1 cellular context compared by ENCODE assay signal in genomic region chr2:151409601-151410484, GRCh38.
A peak's percentile ranks its signal among the peaks of the same experiment; 100 is the strongest.
TF ChIP-seq lines count a peak whose summit lies in the region.

Gene RIF1 (plus strand): TSS chr2:151409902. CDS start chr2:151410424, 522 bp downstream.

TF ChIP-seq in K562, 482 proteins besides CTCF, POLR2A, EP300 and RAD21 (continued from another document and continues in another):
- TF ChIP-seq ZNF592 (IDR thresholded peaks at IDR 0.05): no peak
- peak; percentile 37; the same call in 1 of the 2 replicates for TF ChIP-seq FOXM1 (IDR thresholded peaks at IDR 0.05; ENCODE audit: low read depth)
- no peak; the same call in 1 of the 2 replicates for TF ChIP-seq FOXM1 (CRISPR knock-in tag; IDR thresholded peaks at IDR 0.05; ENCODE audit: low read depth)
- TF ChIP-seq ZNF561 (CRISPR knock-in tag; conservative IDR thresholded peaks at IDR 0.05): no peak
- TF ChIP-seq NFIC (IDR thresholded peaks at IDR 0.05): peak; percentile 18
- no peak for TF ChIP-seq RFX1 (IDR thresholded peaks at IDR 0.05)
- peak; percentile 73 for TF ChIP-seq CTCFL (IDR thresholded peaks at IDR 0.05; ENCODE audit: borderline replicate concordance, insufficient read depth, low read depth, low read length, poor library complexity, severe bottlenecking)
- TF ChIP-seq NFIX (CRISPR knock-in tag; IDR thresholded peaks at IDR 0.05; ENCODE audit: low read depth): no peak
- no peak for TF ChIP-seq BRF1 (IDR thresholded peaks at IDR 0.05; ENCODE audit: borderline replicate concordance, extremely low read depth, insufficient read length)
- no peak for TF ChIP-seq ZNF347 (CRISPR knock-in tag; IDR thresholded peaks at IDR 0.05; ENCODE audit: low read depth)
- TF ChIP-seq RHOXF2B (CRISPR knock-in tag; conservative IDR thresholded peaks at IDR 0.05): no peak
- no peak for TF ChIP-seq HOMEZ (CRISPR knock-in tag; IDR thresholded peaks at IDR 0.05)
- no peak for TF ChIP-seq THRB (CRISPR knock-in tag; conservative IDR thresholded peaks at IDR 0.05)
- TF ChIP-seq HOXB6 (CRISPR knock-in tag; IDR thresholded peaks at IDR 0.05; ENCODE audit: borderline replicate concordance): no peak
- TF ChIP-seq ZNF121 (CRISPR knock-in tag; conservative IDR thresholded peaks at IDR 0.05): no peak
- TF ChIP-seq ZFP30 (CRISPR knock-in tag; IDR thresholded peaks at IDR 0.05; ENCODE audit: borderline replicate concordance): no peak
- TF ChIP-seq DACH1 (IDR thresholded peaks at IDR 0.05; ENCODE audit: partially characterized antibody): peak; percentile 85
- peak; percentile 51 for TF ChIP-seq MAFK (IDR thresholded peaks at IDR 0.05; ENCODE audit: low read length)
- peak; percentile 75 for TF ChIP-seq MTA3 (IDR thresholded peaks at IDR 0.05; ENCODE audit: borderline replicate concordance)
- no peak for TF ChIP-seq ZNF12 (CRISPR knock-in tag; IDR thresholded peaks at IDR 0.05)
- no peak for TF ChIP-seq CBFA2T3 (IDR thresholded peaks at IDR 0.05)
- TF ChIP-seq ZNF644 (tag; IDR thresholded peaks at IDR 0.05; ENCODE audit: low read depth): no peak; the same call in 1 of the 2 replicates
- TF ChIP-seq ARID3B (CRISPR knock-in tag; IDR thresholded peaks at IDR 0.05; ENCODE audit: borderline replicate concordance): 0 out of 2 replicates have a peak, but pooled peaks have one; percentile 11
- TF ChIP-seq GATAD2B (IDR thresholded peaks at IDR 0.05; ENCODE audit: borderline replicate concordance): no peak
- peak; percentile 71; the same call in 1 of the 2 replicates for TF ChIP-seq CREB1 (IDR thresholded peaks at IDR 0.05)
- TF ChIP-seq CREB1 (CRISPR knock-in tag; IDR thresholded peaks at IDR 0.05): peak; percentile 87
- no peak for TF ChIP-seq SAFB (IDR thresholded peaks at IDR 0.05; ENCODE audit: borderline replicate concordance, low read depth, low read length)
- no peak for TF ChIP-seq HMG20A (CRISPR knock-in tag; conservative IDR thresholded peaks at IDR 0.05)
- TF ChIP-seq ZNF444 (CRISPR knock-in tag; IDR thresholded peaks at IDR 0.05): no peak
- TF ChIP-seq ZNF384 (IDR thresholded peaks at IDR 0.05; ENCODE audit: low read depth, low read length): no peak
- TF ChIP-seq TFE3 (CRISPR knock-in tag; IDR thresholded peaks at IDR 0.05): no peak
- peak; percentile 69; the same call in 1 of the 2 replicates for TF ChIP-seq NBN (IDR thresholded peaks at IDR 0.05; ENCODE audit: low read depth)
- 0 out of 4 replicates have a peak, but pooled peaks of 1 of the 2 experiments have one; percentile 12 for TF ChIP-seq ARNT (IDR thresholded peaks at IDR 0.05)
- TF ChIP-seq SNAPC5 (CRISPR knock-in tag; IDR thresholded peaks at IDR 0.05): no peak
- peak; percentile 78; the same call in 1 of the 2 replicates for TF ChIP-seq HEY1 (CRISPR knock-in tag; IDR thresholded peaks at IDR 0.05; ENCODE audit: borderline replicate concordance)
- peak; percentile 93 for TF ChIP-seq ZNF511 (CRISPR knock-in tag; IDR thresholded peaks at IDR 0.05)
- peak; percentile 97 for TF ChIP-seq CXXC5 (CRISPR knock-in tag; IDR thresholded peaks at IDR 0.05)
- no peak for TF ChIP-seq PRMT5 (CRISPR knock-in tag; IDR thresholded peaks at IDR 0.05)
- no peak for TF ChIP-seq HSF4 (CRISPR knock-in tag; IDR thresholded peaks at IDR 0.05; ENCODE audit: borderline replicate concordance)
- TF ChIP-seq TCF7 (IDR thresholded peaks at IDR 0.05; ENCODE audit: borderline replicate concordance): no peak
- no peak for TF ChIP-seq SMAD2 (IDR thresholded peaks at IDR 0.05; ENCODE audit: low read depth, low read length)
- TF ChIP-seq ZNF778 (CRISPR knock-in tag; IDR thresholded peaks at IDR 0.05): no peak
- no peak; the same call in 1 of the 2 replicates for TF ChIP-seq CHAMP1 (IDR thresholded peaks at IDR 0.05)
- TF ChIP-seq NFE2L1 (tag; IDR thresholded peaks at IDR 0.05; ENCODE audit: borderline replicate concordance, low read depth): no peak
- no peak for TF ChIP-seq SAFB2 (IDR thresholded peaks at IDR 0.05; ENCODE audit: borderline replicate concordance, low read depth, low read length, severe bottlenecking)
- no peak for TF ChIP-seq ZKSCAN8 (CRISPR knock-in tag; IDR thresholded peaks at IDR 0.05)
- no peak for TF ChIP-seq ZNF445 (CRISPR knock-in tag; IDR thresholded peaks at IDR 0.05; ENCODE audit: low read depth)
- peak; percentile 7 to 80; a peak in 3 of 4 replicates for TF ChIP-seq RCOR1 (IDR thresholded peaks at IDR 0.05; ENCODE audit: borderline replicate concordance in 1 of 2, low read depth in 2 of 2, low read length in 2 of 2)
- no peak for TF ChIP-seq HDGF (IDR thresholded peaks at IDR 0.05)
- peak in 1 of 2 experiments; percentile 95; a peak in 2 of 4 replicates for TF ChIP-seq HDAC1 (IDR thresholded peaks at IDR 0.05)
- TF ChIP-seq ZNF583 (CRISPR knock-in tag; IDR thresholded peaks at IDR 0.05): no peak
- TF ChIP-seq MCM3 (IDR thresholded peaks at IDR 0.05): no peak
- peak; percentile 99 for TF ChIP-seq ZFX (CRISPR knock-in tag; IDR thresholded peaks at IDR 0.05)
- peak; percentile 98 for TF ChIP-seq PCBP1 (IDR thresholded peaks at IDR 0.05; ENCODE audit: low read depth, low read length, poor library complexity, severe bottlenecking)
- TF ChIP-seq PHF20 (IDR thresholded peaks at IDR 0.05; ENCODE audit: partially characterized antibody): peak; percentile 68
- TF ChIP-seq IRF2 (CRISPR knock-in tag; IDR thresholded peaks at IDR 0.05): no peak
